ENCODE assay signal across 1 cellular context in the genomic region with DNA sequence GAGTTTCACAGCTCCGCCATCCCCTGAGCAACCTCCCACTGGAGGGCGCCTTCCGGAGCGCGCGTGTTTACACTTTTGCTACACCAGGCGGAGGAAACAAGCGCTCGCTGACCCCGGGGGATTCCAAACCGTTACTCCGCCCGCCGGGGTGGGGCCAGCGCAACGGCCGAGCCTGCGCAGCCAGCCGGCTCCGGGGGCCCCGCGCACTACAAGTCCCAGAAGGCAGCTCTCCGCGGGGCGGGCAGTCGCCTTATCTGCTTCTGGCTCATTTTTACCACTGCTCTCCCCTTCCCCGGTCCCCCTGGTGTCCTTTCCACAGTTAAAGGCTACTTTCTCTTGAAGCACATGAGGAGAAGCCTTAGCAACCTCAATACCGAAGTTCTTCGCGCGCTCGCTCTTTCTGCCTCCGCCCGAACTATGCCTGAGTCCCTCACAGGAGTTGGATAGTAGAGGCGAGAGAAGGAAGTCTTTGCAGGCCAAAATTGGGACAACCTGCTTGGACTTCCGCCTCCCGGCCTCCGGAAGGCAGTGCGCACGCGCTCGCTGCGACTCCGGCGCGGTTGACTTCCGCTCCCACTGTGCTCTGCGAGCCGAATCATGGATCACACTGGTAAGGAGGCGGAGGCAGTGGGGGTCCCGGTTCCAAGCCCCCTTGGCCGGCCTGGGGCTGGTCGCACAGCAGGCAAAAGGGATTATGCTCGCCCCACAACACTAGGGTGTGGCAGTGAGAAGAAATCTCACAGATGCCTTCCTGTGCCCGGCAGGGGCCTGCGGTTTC.
A peak's percentile ranks its signal among the peaks of the same experiment; 100 is the strongest.
TF ChIP-seq lines count a peak whose summit lies in the region.

A gene with protein sequence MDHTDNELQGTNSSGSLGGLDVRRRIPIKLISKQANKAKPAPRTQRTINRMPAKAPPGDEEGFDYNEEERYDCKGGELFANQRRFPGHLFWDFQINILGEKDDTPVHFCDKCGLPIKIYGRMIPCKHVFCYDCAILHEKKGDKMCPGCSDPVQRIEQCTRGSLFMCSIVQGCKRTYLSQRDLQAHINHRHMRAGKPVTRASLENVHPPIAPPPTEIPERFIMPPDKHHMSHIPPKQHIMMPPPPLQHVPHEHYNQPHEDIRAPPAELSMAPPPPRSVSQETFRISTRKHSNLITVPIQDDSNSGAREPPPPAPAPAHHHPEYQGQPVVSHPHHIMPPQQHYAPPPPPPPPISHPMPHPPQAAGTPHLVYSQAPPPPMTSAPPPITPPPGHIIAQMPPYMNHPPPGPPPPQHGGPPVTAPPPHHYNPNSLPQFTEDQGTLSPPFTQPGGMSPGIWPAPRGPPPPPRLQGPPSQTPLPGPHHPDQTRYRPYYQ (plus strand): TSS at position 576 of the 778 bp plus-strand sequence. CDS start 22 bp downstream, at position 598.

TF ChIP-seq in HEK293, 187 proteins besides CTCF, POLR2A, EP300 and RAD21 (continued from another document):
- TF ChIP-seq KLF9 (tag by site-specific recombination; IDR thresholded peaks at IDR 0.05; ENCODE audit: low read depth) (0 out of 2 replicates have a peak, but pooled peaks have one; percentile 22), GFI1B (tag by site-specific recombination; IDR thresholded peaks at IDR 0.05) (no peak), SCRT2 (tag by site-specific recombination; IDR thresholded peaks at IDR 0.05) (peak; percentile 42; the same call in 1 of the 2 replicates), ZNF549 (tag by site-specific recombination; IDR thresholded peaks at IDR 0.05) (peak; percentile 94), ZNF221 (tag by site-specific recombination; IDR thresholded peaks at IDR 0.05; ENCODE audit: borderline replicate concordance) (no peak), SP7 (tag by site-specific recombination; IDR thresholded peaks at IDR 0.05) (peak; percentile 67), YY2 (tag by site-specific recombination; IDR thresholded peaks at IDR 0.05) (no peak; the same call in 1 of the 2 replicates), OSR2 (tag by site-specific recombination; IDR thresholded peaks at IDR 0.05) (no peak), OVOL3 (tag by site-specific recombination; IDR thresholded peaks at IDR 0.05) (peak; percentile 74; the same call in 1 of the 2 replicates), ZBTB26 (tag by site-specific recombination; optimal IDR thresholded peaks at IDR 0.05) (peak; percentile 64), ZNF629 (tag by site-specific recombination; IDR thresholded peaks at IDR 0.05) (peak; percentile 69), ZNF394 (tag by site-specific recombination; IDR thresholded peaks at IDR 0.05; ENCODE audit: borderline replicate concordance) (peak; percentile 43; the same call in 1 of the 2 replicates), ZBTB7A (tag by site-specific recombination; IDR thresholded peaks at IDR 0.05; ENCODE audit: low read depth) (peak; percentile 53), SP3 (tag by site-specific recombination; IDR thresholded peaks at IDR 0.05) (peak; percentile 90), ZNF211 (tag by site-specific recombination; IDR thresholded peaks at IDR 0.05; ENCODE audit: low read depth) (no peak), ZNF223 (tag by site-specific recombination; IDR thresholded peaks at IDR 0.05) (peak; percentile 69; the same call in 1 of the 2 replicates), ZNF335 (tag by site-specific recombination; conservative IDR thresholded peaks at IDR 0.05) (peak; percentile 100), GLIS2 (tag by site-specific recombination; IDR thresholded peaks at IDR 0.05) (peak; percentile 66), ZNF530 (tag by site-specific recombination; IDR thresholded peaks at IDR 0.05; ENCODE audit: low read depth) (no peak), ZNF624 (tag by site-specific recombination; IDR thresholded peaks at IDR 0.05) (no peak)
TF ChIP-seq in HEK293: peak in this region for 60.
